ENCODE assay signal across 16 cellular contexts in genomic region chr2:196403471-196403870, GRCh38.
A peak's percentile ranks its signal among the peaks of the same experiment; 100 is the strongest.
DNase-seq lines count a peak whose midpoint lies in the region; ATAC-seq and TF ChIP-seq lines count a peak whose summit lies in the region.
"Had no signal": no experiment of that assay in that cellular context is flagged by ENCODE, and none has a peak within 500 bp of the region (broad histone marks: within the 10 kb centered on the region; RNA-seq: fewer than 3 reads in every experiment).

No MANE protein-coding gene starts in this region.

- CTCF ChIA-PET in BJ (lab: Yijun Ruan, JAX) (interaction anchor here (2.1 kb wide), 1 partner anchor 9 kb away, joined by 6 read pairs; no protein-coding TSS in a partner anchor), PC-3 (lab: Charles Lee) (interaction anchor here (0.7 kb wide), 1 partner anchor 797 kb away, joined by 3 read pairs; no protein-coding TSS in a partner anchor)

- H3K36me3 ChIP-seq in BJ (ENCODE audit: control insufficient read depth, insufficient read depth, low read length) (no peaks in the 10 kb centered on the region), PC-3 (ENCODE audit: low read depth, low read length) (no peaks in the 10 kb centered on the region)
- H3K36me3 ChIP-seq: gastrocnemius medialis had no signal

- H3F3A ChIP-seq in PC-3 (ENCODE audit: low read length, unreplicated experiment): peaks cover 3% of the 10 kb centered on the region

- H3K4me1 Mint-ChIP-seq in mesothelial cell of epicardium: peaks cover 36% of the 10 kb centered on the region
- no peaks in the 10 kb centered on the region for H3K4me1 Mint-ChIP-seq in natural killer cell
- H3K4me1 Mint-ChIP-seq in progenitor cell of endocrine pancreas (ENCODE audit: low read depth): no peaks in the 10 kb centered on the region
- H3K4me1 Mint-ChIP-seq: CD4-positive, alpha-beta memory T cell; nephron progenitor cell had no signal

- H3K4me2 ChIP-seq in PC-3 (ENCODE audit: low read length): 0 out of 2 replicates have a peak overlapping the region, but pooled peaks have one; percentile 4

- no peaks in the 10 kb centered on the region for H3K9me2 ChIP-seq in PC-3 (replicated peaks; ENCODE audit: low read length)

- BruUV-seq in PC-3 (replicated peaks; lab: Mats Ljungman, UMichigan): no TSS peak

- ATAC-seq in PC-3: peak; percentile 84
- no peak for ATAC-seq in natural killer cell
- ATAC-seq: gastrocnemius medialis had no signal

- H3K27ac Mint-ChIP-seq in mesothelial cell of epicardium: peak overlapping the region; percentile 51
- H3K27ac Mint-ChIP-seq in natural killer cell: no peak overlapping the region
- H3K27ac Mint-ChIP-seq in progenitor cell of endocrine pancreas: no peak overlapping the region
- H3K27ac Mint-ChIP-seq: CD4-positive, alpha-beta memory T cell; nephron progenitor cell had no signal

- TF ChIP-seq CTCF in BJ (IDR thresholded peaks at IDR 0.05; ENCODE audit: insufficient read depth, low read depth, low read length) (no peak), PC-3 (conservative IDR thresholded peaks at IDR 0.05; ENCODE audit: low read depth, low read length) (no peak), mesothelial cell of epicardium (IDR thresholded peaks at IDR 0.05; ENCODE audit: unreplicated experiment) (no peak), natural killer cell (IDR thresholded peaks at IDR 0.05) (no peak), progenitor cell of endocrine pancreas (IDR thresholded peaks at IDR 0.05; ENCODE audit: unreplicated experiment) (no peak)

- H3K4me3 Mint-ChIP-seq in mesothelial cell of epicardium (no peak overlapping the region), natural killer cell (no peak overlapping the region), progenitor cell of endocrine pancreas (ENCODE audit: low read depth) (no peak overlapping the region)
- H3K4me3 Mint-ChIP-seq: CD4-positive, alpha-beta memory T cell; nephron progenitor cell had no signal

- peak overlapping the region; percentile 18; the same call in 1 of the 2 replicates for H3K27ac ChIP-seq in PC-3 (ENCODE audit: low read length)
- H3K27ac ChIP-seq: gastrocnemius medialis had no signal

- H3K27me3 ChIP-seq in BJ (ENCODE audit: control insufficient read depth, insufficient read depth, low read length) (no peaks in the 10 kb centered on the region), PC-3 (ENCODE audit: low read length) (no peaks in the 10 kb centered on the region)
- H3K27me3 ChIP-seq: gastrocnemius medialis had no signal

- H3K36me3 Mint-ChIP-seq in mesothelial cell of epicardium (no peaks in the 10 kb centered on the region), natural killer cell (no peaks in the 10 kb centered on the region), progenitor cell of endocrine pancreas (ENCODE audit: insufficient read depth) (no peaks in the 10 kb centered on the region)
- H3K36me3 Mint-ChIP-seq: CD4-positive, alpha-beta memory T cell had no signal

- intact Hi-C loops in PC-3 (cut with micrococcal nuclease) (loop anchor here (5.0 kb wide), 1 partner anchor 111 kb away; no protein-coding TSS in a partner anchor), natural killer cell (cut with micrococcal nuclease) (no loop called here)

- H3K79me2 ChIP-seq in PC-3 (ENCODE audit: low read length): no peaks in the 10 kb centered on the region

- H3K9ac ChIP-seq in PC-3 (ENCODE audit: low read length): no peak overlapping the region

- H3K4me1 ChIP-seq in PC-3 (ENCODE audit: insufficient read depth, low read length): peaks cover 29% of the 10 kb centered on the region

- POLR2A ChIA-PET in BJ (lab: Charles Lee) (interaction anchor here (0.5 kb wide), 1 partner anchor 259 kb away, joined by 10 read pairs; no protein-coding TSS in a partner anchor), PC-3 (lab: Charles Lee; ENCODE audit: unreplicated experiment) (no interaction called here)

- no peaks in the 10 kb centered on the region for H3K9me3 ChIP-seq in PC-3 (ENCODE audit: low read length)
- H3K9me3 ChIP-seq: gastrocnemius medialis had no signal

- H3K27me3 Mint-ChIP-seq in mesothelial cell of epicardium (ENCODE audit: low read depth) (no peaks in the 10 kb centered on the region), natural killer cell (ENCODE audit: low read depth in 2 of 2) (no peaks in the 10 kb centered on the region), progenitor cell of endocrine pancreas (no peaks in the 10 kb centered on the region)

- no peak overlapping the region for H2AFZ ChIP-seq in PC-3 (ENCODE audit: low read length)

- no peaks in the 10 kb centered on the region for H4K20me1 ChIP-seq in PC-3 (ENCODE audit: low read length)

- H3K4me3 ChIP-seq in BJ (ENCODE audit: low read depth, low read length): no peak overlapping the region
- no peak overlapping the region for H3K4me3 ChIP-seq in PC-3 (ENCODE audit: low read length)
- H3K4me3 ChIP-seq: coronary artery, gastrocnemius medialis had no signal

- DNase-seq in BJ (ENCODE audit: low read depth): peak; percentile 49
- DNase-seq in PC-3: peak; percentile 52
- DNase-seq in dedifferentiated amniotic fluid mesenchymal stem cell (ENCODE audit: extremely low spot score): peak; percentile 82
- DNase-seq in mesothelial cell of epicardium (ENCODE audit: low spot score in 2 of 2, unreplicated experiment in 2 of 2): no peak
- no peak for DNase-seq in natural killer cell
- no peak for DNase-seq in UCSD-AML1 (lab: John Stamatoyannopoulos, UW; ENCODE audit: unreplicated experiment)
- DNase-seq in DMS 273 treated with DMSO at 0.1 percent for 48 hours (lab: John Stamatoyannopoulos, UW): no peak
- no peak for DNase-seq in progenitor cell of endocrine pancreas (ENCODE audit: low spot score, unreplicated experiment)
- DNase-seq: activated CD8-positive, alpha-beta memory T cell treated with anti-CD3 and anti-CD28 coated beads for 24 hours; CD4-positive, alpha-beta memory T cell; gastrocnemius medialis; NCI-H1092 treated with DMSO at 0.1 percent for 48 hours; nephron progenitor cell; substantia nigra; T1000 had no signal

- H3K9me3 Mint-ChIP-seq in mesothelial cell of epicardium: no peaks in the 10 kb centered on the region
- H3K9me3 Mint-ChIP-seq in natural killer cell: no peaks in the 10 kb centered on the region
- H3K9me3 Mint-ChIP-seq in progenitor cell of endocrine pancreas (ENCODE audit: low read depth): no peaks in the 10 kb centered on the region
- H3K9me3 Mint-ChIP-seq: CD4-positive, alpha-beta memory T cell; nephron progenitor cell had no signal

Comparison
In these comparisons a context has a peak if more than half of its experiments do, and no peak if none do; other contexts are left out.
1. DNase-seq: peak in BJ (single experiment), PC-3 (single experiment) and dedifferentiated amniotic fluid mesenchymal stem cell (single experiment); none in mesothelial cell of epicardium (0 of 2), natural killer cell (single experiment), UCSD-AML1 (single experiment), DMS 273 treated with DMSO at 0.1 percent for 48 hours (single experiment) and progenitor cell of endocrine pancreas (single experiment).